ENCODE assay signal across 22 cellular contexts in the genomic region with DNA sequence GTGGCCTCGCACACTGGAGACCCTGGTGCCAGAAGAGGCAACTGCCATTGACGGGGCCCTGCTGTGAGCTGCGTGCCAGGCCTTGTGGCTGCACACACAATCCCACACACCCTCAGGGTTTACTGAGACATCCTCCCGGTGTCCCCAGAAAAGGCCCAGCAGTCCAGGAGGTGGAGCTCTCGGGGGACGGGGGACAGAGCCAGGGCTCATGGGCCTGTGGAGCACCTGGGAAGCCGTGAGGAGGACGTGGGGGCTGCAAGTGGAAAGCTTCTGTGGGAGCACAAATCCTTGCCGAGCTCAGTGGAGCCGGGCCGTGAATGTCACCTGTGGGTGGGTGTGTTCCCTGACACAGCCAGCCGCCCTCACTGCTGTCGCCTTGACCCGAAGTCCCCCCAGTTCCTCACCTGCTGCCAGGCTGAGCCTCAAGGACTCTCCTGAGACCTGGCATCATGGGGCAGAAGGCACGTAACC.
DNase-seq lines count a peak whose midpoint lies in the region; ATAC-seq and TF ChIP-seq lines count a peak whose summit lies in the region.
"Had no signal": no experiment of that assay in that cellular context is flagged by ENCODE, and none has a peak within 500 bp of the region (broad histone marks: within the 10 kb centered on the region; RNA-seq: fewer than 3 reads in every experiment).

No MANE protein-coding gene starts in this region.

- no peak for ATAC-seq in GM19328 (IDR thresholded peaks at IDR 0.05; ENCODE audit: unreplicated experiment)
- ATAC-seq in gastrocnemius medialis = no peak
- ATAC-seq: Right ventricle myocardium inferior had no signal

- H3K4me3 ChIP-seq in osteoblast (ENCODE audit: insufficient read depth, low read length) (no peak overlapping the region), stomach (no peak overlapping the region), gastrocnemius medialis (no peak overlapping the region)

- TF ChIP-seq EP300 in stomach (IDR thresholded peaks at IDR 0.05) = no peak

- TF ChIP-seq POLR2A in stomach (IDR thresholded peaks at IDR 0.05) (no peak), gastrocnemius medialis (IDR thresholded peaks at IDR 0.05) (no peak)

- H3K36me3 ChIP-seq in osteoblast (ENCODE audit: insufficient read depth, low read length) = no peaks in the 10 kb centered on the region
- no peaks in the 10 kb centered on the region for H3K36me3 ChIP-seq in stomach
- H3K36me3 ChIP-seq in gastrocnemius medialis = no peaks in the 10 kb centered on the region

- DNase-seq in NCI-H2171 treated with DMSO at 0.1 percent for 48 hours (lab: John Stamatoyannopoulos, UW) (peak; percentile 56), NCI-H2171 (lab: John Stamatoyannopoulos, UW) (no peak), osteoblast (ENCODE audit: insufficient read length, low spot score, missing footprints) (peak; percentile 65), stomach (peak; percentile 24), T-helper 1 cell (no peak), gastrocnemius medialis (no peak)
- peak; percentile 9 for DNase-seq in activated CD8-positive, alpha-beta memory T cell treated with anti-CD3 and anti-CD28 coated beads, Interleukin-2, amount 50 U/mL, for 4 hours
- DNase-seq: AML-193; DMS79; H7; HFFc6; IMR-90; NCI-H1417; NCI-H187 treated with DMSO at 0.1 percent for 48 hours; NCI-H446; NCI-H69; NK-92 treated with Interleukin-12 subunit alpha and Interleukin-12 subunit beta, amount 100 ng/mL, for 24 hours had no signal

- in situ Hi-C loops in gastrocnemius medialis (cut with MboI; ENCODE audit: low sequenced_read_pairs in 4 of 4) = no loop called here

- intact Hi-C loops in stomach (cut with DNase I; ENCODE audit: low total_unique reads) (no loop called here), gastrocnemius medialis (cut with DNase I; ENCODE audit: low total_unique reads) (no loop called here)

- TF ChIP-seq CTCF in osteoblast (IDR thresholded peaks at IDR 0.05; ENCODE audit: extremely low read depth, low read depth, low read length) (no peak), stomach (IDR thresholded peaks at IDR 0.05) (no peak), gastrocnemius medialis (IDR thresholded peaks at IDR 0.05 in 4 of 5, conservative IDR thresholded peaks at IDR 0.05 in 1 of 5) (no peak)

- no peaks in the 10 kb centered on the region for H3K79me2 ChIP-seq in osteoblast (ENCODE audit: insufficient read depth, low read length)

- H3K27me3 ChIP-seq in osteoblast (ENCODE audit: insufficient read depth, low read length) (no peaks in the 10 kb centered on the region), stomach (peaks cover 0 to 79% (median 8%) of the 10 kb centered on the region in 3 donors), gastrocnemius medialis (peaks cover 0 to 2% (median 0%) of the 10 kb centered on the region in 3 donors)

- H3K4me1 ChIP-seq in osteoblast (ENCODE audit: insufficient read depth, low read length) = no peaks in the 10 kb centered on the region
- H3K4me1 ChIP-seq in stomach = no peaks in the 10 kb centered on the region
- no peaks in the 10 kb centered on the region for H3K4me1 ChIP-seq in gastrocnemius medialis

- H3K9me3 ChIP-seq in osteoblast (ENCODE audit: low read depth, low read length) (no peaks in the 10 kb centered on the region), stomach (no peaks in the 10 kb centered on the region), gastrocnemius medialis (no peaks in the 10 kb centered on the region)

- 77 to 86% (median 82%) methylated on average over 12 to 15 of the region's 15 CpGs for WGBS in stomach, 5 donors

- no peaks in the 10 kb centered on the region for H4K20me1 ChIP-seq in osteoblast (ENCODE audit: insufficient read depth, low read length)

- no peak overlapping the region for H3K27ac ChIP-seq in osteoblast (ENCODE audit: low read depth, low read length)
- H3K27ac ChIP-seq in stomach = no peak overlapping the region
- no peak overlapping the region for H3K27ac ChIP-seq in gastrocnemius medialis
- H3K27ac ChIP-seq: 22Rv1, C4-2B, HL-60 had no signal

- no peak overlapping the region for H3K4me2 ChIP-seq in osteoblast (ENCODE audit: insufficient read depth, low read length)

- H2AFZ ChIP-seq in osteoblast (ENCODE audit: low read length) = no peak overlapping the region

Comparison
In these comparisons a context has a peak if more than half of its experiments do, and no peak if none do; other contexts are left out.
1. DNase-seq: peak in NCI-H2171 treated with DMSO at 0.1 percent for 48 hours (single experiment), activated CD8-positive, alpha-beta memory T cell treated with anti-CD3 and anti-CD28 coated beads, Interleukin-2, amount 50 U/mL, for 4 hours (single experiment), osteoblast (single experiment) and stomach (single experiment); none in NCI-H2171 (single experiment), T-helper 1 cell (0 of 5) and gastrocnemius medialis (0 of 2).